In genomic region chr3:46876313-46877300, GRCh38 we compare ENCODE assay signal across 22 cellular contexts. TPM values are rescaled to one million over a fixed set of nuclear protein-coding genes. Genes with fewer than 3 reads are reported as not detected.
"Had no signal": no experiment of that assay in that cellular context is flagged by ENCODE, and none has a peak within 500 bp of the region (broad histone marks: within the 10 kb centered on the region; RNA-seq: fewer than 3 reads in every experiment).

No MANE protein-coding gene starts in this region.

- ATAC-seq: left lung; stimulated activated naive B cell treated with anti-CD40 and anti-IgM and Interleukin-4, amounts not matched to agents 10 μg/mL and 1 μg/mL and 100 μg/mL, for 72 hours had no signal

- H3K4me3 ChIP-seq: breast epithelium, left lung, ovary, thyroid gland, uterus had no signal

- H3K9me3 Mint-ChIP-seq: activated naive CD8-positive, alpha-beta T cell treated with anti-CD3 and anti-CD28 coated beads, Interleukin-2, amount 10 ng/mL, durations not matched to agents 7 days and 5 days; dendritic cell treated with granulocyte-macrophage colony-stimulating factor and Interleukin-4, amounts not matched to agents 40 ng/mL and 50 ng/mL, for 4 days; memory B cell; nephron progenitor cell; stimulated activated naive B cell treated with anti-CD40 and anti-IgM and Interleukin-4, amounts not matched to agents 10 μg/mL and 1 μg/mL and 100 μg/mL, for 72 hours had no signal

- H3K27ac ChIP-seq: breast epithelium, epithelial cell of prostate, left lung, ovary, thyroid gland, uterus, VCaP had no signal

- H3K36me3 Mint-ChIP-seq: activated naive CD8-positive, alpha-beta T cell treated with anti-CD3 and anti-CD28 coated beads, Interleukin-2, amount 10 ng/mL, durations not matched to agents 7 days and 5 days; memory B cell; stimulated activated naive B cell treated with anti-CD40 and anti-IgM and Interleukin-4, amounts not matched to agents 10 μg/mL and 1 μg/mL and 100 μg/mL, for 72 hours had no signal

- H3K27me3 ChIP-seq: ovary, thyroid gland, uterus had no signal

- DNase-seq: activated CD4-positive, alpha-beta T cell treated with anti-CD3 and anti-CD28 coated beads for 1 hour; activated CD4-positive, alpha-beta T cell treated with anti-CD3 and anti-CD28 coated beads, Interleukin-2, amount 50 U/mL, for 4 hours; activated naive CD4-positive, alpha-beta T cell; activated naive CD8-positive, alpha-beta T cell treated with anti-CD3 and anti-CD28 coated beads, Interleukin-2, amount 10 ng/mL, durations not matched to agents 7 days and 5 days; activated T-cell treated with anti-CD3 and anti-CD28 coated beads for 4 hours; aorta; foreskin melanocyte; head of caudate nucleus; left lung; nephron progenitor cell; ovary; stimulated activated CD4-positive, alpha-beta T cell treated with anti-CD3 and anti-CD28 coated beads, Interleukin-15, amount 100 ng/mL, for 24 hours; stimulated activated CD4-positive, alpha-beta T cell treated with anti-CD3 and anti-CD28 coated beads, Interleukin-4, amount 100 ng/mL, for 1 hour; stimulated activated naive B cell treated with anti-CD40 and anti-IgM and Interleukin-4, amounts not matched to agents 10 μg/mL and 1 μg/mL and 100 μg/mL, for 72 hours; thyroid gland; uterus had no signal

- H3K4me1 ChIP-seq: breast epithelium had no signal

- H3K36me3 ChIP-seq: breast epithelium, left lung, ovary, thyroid gland, uterus had no signal

- H3K4me3 Mint-ChIP-seq: activated naive CD8-positive, alpha-beta T cell treated with anti-CD3 and anti-CD28 coated beads, Interleukin-2, amount 10 ng/mL, durations not matched to agents 7 days and 5 days; dendritic cell treated with granulocyte-macrophage colony-stimulating factor and Interleukin-4, amounts not matched to agents 40 ng/mL and 50 ng/mL, for 4 days; memory B cell; nephron progenitor cell; stimulated activated naive B cell treated with anti-CD40 and anti-IgM and Interleukin-4, amounts not matched to agents 10 μg/mL and 1 μg/mL and 100 μg/mL, for 72 hours had no signal

- H3K9me3 ChIP-seq: breast epithelium, left lung, ovary, thyroid gland, uterus had no signal

- H3K27ac Mint-ChIP-seq: activated naive CD8-positive, alpha-beta T cell treated with anti-CD3 and anti-CD28 coated beads, Interleukin-2, amount 10 ng/mL, durations not matched to agents 7 days and 5 days; dendritic cell treated with granulocyte-macrophage colony-stimulating factor and Interleukin-4, amounts not matched to agents 40 ng/mL and 50 ng/mL, for 4 days; memory B cell; nephron progenitor cell; stimulated activated naive B cell treated with anti-CD40 and anti-IgM and Interleukin-4, amounts not matched to agents 10 μg/mL and 1 μg/mL and 100 μg/mL, for 72 hours had no signal

RNA-seq across cellular contexts. Expression of gene PTH1R, which starts 0.9 kb away (rescaled TPM):
- total RNA-seq: activated naive CD8-positive, alpha-beta T cell treated with anti-CD3 and anti-CD28 coated beads, Interleukin-2, amount 10 ng/mL, durations not matched to agents 7 days and 5 days; T-helper 1 cell treated with Interleukin-12 subunit alpha and Interleukin-12 subunit beta and Interleukin-4 antibody, amounts not matched to agents 30 ng/mL and 1 ng/mL, for 36 hours had no signal

RNA-seq across cellular contexts. Expression of gene MYL3, which starts 13.4 kb away (rescaled TPM):
- total RNA-seq: activated naive CD8-positive, alpha-beta T cell treated with anti-CD3 and anti-CD28 coated beads, Interleukin-2, amount 10 ng/mL, durations not matched to agents 7 days and 5 days; T-helper 1 cell treated with Interleukin-12 subunit alpha and Interleukin-12 subunit beta and Interleukin-4 antibody, amounts not matched to agents 30 ng/mL and 1 ng/mL, for 36 hours had no signal
